Comparison of ENCODE assay signal across 8 cellular contexts in the genomic region with DNA sequence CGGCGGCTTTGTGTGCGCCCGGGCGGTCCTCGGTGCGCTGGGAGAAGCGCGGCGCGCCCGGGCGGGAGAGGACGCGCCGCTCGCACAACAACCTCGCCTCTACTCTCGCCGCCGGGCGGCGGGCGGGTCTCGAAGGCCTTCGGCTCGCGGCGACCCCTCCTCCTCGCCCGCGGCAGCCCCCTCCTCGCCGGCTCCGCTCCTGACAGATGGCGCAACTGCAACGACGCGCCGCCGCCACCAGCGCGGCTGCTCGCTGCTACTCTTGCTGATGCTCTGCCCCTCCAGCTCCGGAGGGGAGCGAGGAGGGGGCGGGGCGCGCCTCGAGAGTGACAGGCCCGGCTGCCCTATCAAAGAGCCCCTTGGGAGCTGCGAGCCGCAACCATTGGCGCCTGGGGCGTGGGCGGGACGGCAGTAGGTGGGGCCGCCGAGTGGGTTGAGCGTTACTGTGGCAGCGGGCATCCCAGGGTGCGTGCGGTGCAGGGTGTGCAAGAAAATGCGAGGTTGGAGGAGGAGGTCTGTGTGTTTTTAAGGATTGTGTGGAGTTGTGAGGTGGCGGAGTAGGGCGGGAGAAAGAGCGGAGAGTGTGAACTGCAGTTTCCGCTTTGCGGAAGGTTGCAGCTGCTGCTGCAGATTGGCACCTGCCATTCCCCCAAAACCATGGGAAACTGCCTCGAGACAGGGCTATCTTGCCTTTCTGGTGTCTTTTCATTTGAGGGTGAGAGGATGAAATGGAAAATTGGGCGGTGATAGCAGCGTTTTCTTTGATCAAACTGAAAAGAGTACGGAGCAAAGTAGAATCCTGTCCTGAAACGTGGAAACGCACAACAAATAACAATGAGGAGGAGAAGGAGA. TPM values are rescaled to one million over a fixed set of nuclear protein-coding genes. Genes with fewer than 3 reads are reported as not detected.
DNase-seq lines count a peak whose midpoint lies in the region; ATAC-seq, FAIRE-seq and TF ChIP-seq lines count a peak whose summit lies in the region.

Gene FYN (minus strand): TSS at position 275 of the 852 bp plus-strand sequence. CDS start 153,401 bp downstream, outside the sequence.

- no peak for FAIRE-seq in astrocyte (lab: Jason Lieb, UNC)

- H3K9ac ChIP-seq in astrocyte (ENCODE audit: low read length), result peak within 1 kb of the TSS; percentile 92

- peak within 1 kb of the TSS; percentile 86 for H3K4me3 ChIP-seq in astrocyte (ENCODE audit: insufficient read depth, low read depth, low read length)

- peak within 1 kb of the TSS; percentile 99 for H3K4me2 ChIP-seq in astrocyte (ENCODE audit: low read length)

- no peaks in the 10 kb centered on the region for H3K27me3 ChIP-seq in astrocyte (ENCODE audit: insufficient read depth, low read length)

- peaks cover 16% of the 10 kb centered on the region for H3K4me1 ChIP-seq in astrocyte (ENCODE audit: insufficient read depth, low read length)

- peaks cover 42% of the 10 kb centered on the region for H3K79me2 ChIP-seq in astrocyte (ENCODE audit: insufficient read depth, low read length)

- H3K4me1 Mint-ChIP-seq in astrocyte (ENCODE audit: low read depth, unreplicated experiment), result peaks cover 18% of the 10 kb centered on the region

- peak within 1 kb of the TSS; percentile 83 for H2AFZ ChIP-seq in astrocyte (ENCODE audit: low read depth, low read length)

- H3K36me3 ChIP-seq in astrocyte (ENCODE audit: insufficient read depth, low read length), result no peaks in the 10 kb centered on the region

- peaks cover 31% of the 10 kb centered on the region for H4K20me1 ChIP-seq in astrocyte (ENCODE audit: insufficient read depth, low read length)

- DNase-seq in NCI-H2029 (lab: John Stamatoyannopoulos, UW), result peak; percentile 99
- peak; percentile 97 for DNase-seq in T-helper 22 cell (ENCODE audit: low read depth)
- DNase-seq in astrocyte (ENCODE audit: low read depth), result peak; percentile 90
- peak; percentile 98 for DNase-seq in hepatic stellate cell (ENCODE audit: low spot score)
- peak; percentile 81 for DNase-seq in renal cortical epithelial cell (ENCODE audit: low read depth)
- DNase-seq in cortex of kidney (lab: John Stamatoyannopoulos, UW), result no peak

- H3K27ac ChIP-seq in astrocyte (ENCODE audit: low read depth, low read length), result peak within 1 kb of the TSS; percentile 73

- H3K9me3 Mint-ChIP-seq in astrocyte (ENCODE audit: unreplicated experiment), result no peaks in the 10 kb centered on the region

- no peaks in the 10 kb centered on the region for H3K9me3 ChIP-seq in astrocyte (ENCODE audit: insufficient read depth, low read depth, low read length)

- H3K27me3 Mint-ChIP-seq in astrocyte (ENCODE audit: low read depth, unreplicated experiment), result no peaks in the 10 kb centered on the region

- no peaks in the 10 kb centered on the region for H3K36me3 Mint-ChIP-seq in astrocyte (ENCODE audit: low read depth, unreplicated experiment)

- H3K27ac Mint-ChIP-seq in astrocyte (ENCODE audit: unreplicated experiment), result peak within 1 kb of the TSS; percentile 86

- peak within 1 kb of the TSS; percentile 98 for H3K4me3 Mint-ChIP-seq in astrocyte (ENCODE audit: unreplicated experiment)

- ATAC-seq in GM18499 (IDR thresholded peaks at IDR 0.05; ENCODE audit: insufficient read depth, unreplicated experiment) (peak; percentile 86), HG02973 (IDR thresholded peaks at IDR 0.05; ENCODE audit: unreplicated experiment) (peak; percentile 99)

- TF ChIP-seq CTCF in astrocyte (IDR thresholded peaks at IDR 0.05; ENCODE audit: insufficient read depth, low read depth, low read length), result no peak

RNA-seq across cellular contexts. Expression of gene FYN, which starts in this region (rescaled TPM):
- total RNA-seq in astrocyte (167 and 168 TPM in 2 replicates), renal cortical epithelial cell (34.7 and 39.4 TPM in 2 replicates)
